ENCODE assay signal across 11 cellular contexts in genomic region chr9:91047993-91048607, GRCh38.
A peak's percentile ranks its signal among the peaks of the same experiment; 100 is the strongest.
DNase-seq lines count a peak whose midpoint lies in the region; ATAC-seq and TF ChIP-seq lines count a peak whose summit lies in the region.
"Had no signal": no experiment of that assay in that cellular context is flagged by ENCODE, and none has a peak within 500 bp of the region (broad histone marks: within the 10 kb centered on the region; RNA-seq: fewer than 3 reads in every experiment).

No MANE protein-coding gene starts in this region.

- no peaks in the 10 kb centered on the region for H3K9me3 Mint-ChIP-seq in CD4-positive, alpha-beta T cell
- H3K9me3 Mint-ChIP-seq in naive thymus-derived CD4-positive, alpha-beta T cell = peaks cover 0 to 7% (median 0%) of the 10 kb centered on the region in 11 donors

- DNase-seq in CD4-positive, alpha-beta T cell = no peak
- DNase-seq in M059J (ENCODE audit: low read depth) = peak; percentile 96
- peak; percentile 51 for DNase-seq in amniotic stem cell (lab: John Stamatoyannopoulos, UW)
- DNase-seq in naive thymus-derived CD4-positive, alpha-beta T cell = peak in 1 of 9 donors; percentile 39
- no peak for DNase-seq in esophagus squamous epithelium (lab: John Stamatoyannopoulos, UW)
- no peak for DNase-seq in NCI-H510A treated with DMSO at 0.1 percent for 48 hours (lab: John Stamatoyannopoulos, UW)
- DNase-seq in Ammon's horn (ENCODE audit: low spot score) = no peak
- DNase-seq: GF-D8, retina had no signal

- H3K27ac ChIP-seq in CD4-positive, alpha-beta T cell (ENCODE audit: low read depth, low read length) = no peak overlapping the region
- no peak overlapping the region for H3K27ac ChIP-seq in naive thymus-derived CD4-positive, alpha-beta T cell (ENCODE audit: low read depth, low read length)
- no peak overlapping the region for H3K27ac ChIP-seq in esophagus squamous epithelium
- H3K27ac ChIP-seq: tibial nerve had no signal

- ATAC-seq in CD4-positive, alpha-beta T cell (ENCODE audit: poor library complexity) = peak; percentile 59
- peak; percentile 14 for ATAC-seq in naive thymus-derived CD4-positive, alpha-beta T cell
- no peak for ATAC-seq in GM18867 (IDR thresholded peaks at IDR 0.05; ENCODE audit: unreplicated experiment)

- H3K27me3 ChIP-seq in CD4-positive, alpha-beta T cell (ENCODE audit: control insufficient read depth, insufficient read depth, low read length) = peaks cover 26% of the 10 kb centered on the region
- peaks cover 0 to 5% of the 10 kb centered on the region in 2 donors for H3K27me3 ChIP-seq in naive thymus-derived CD4-positive, alpha-beta T cell (ENCODE audit: control insufficient read depth in 2 of 2, insufficient read depth in 2 of 2, low read length in 2 of 2)
- peaks cover 0 to 3% (median 0%) of the 10 kb centered on the region in 4 donors for H3K27me3 ChIP-seq in esophagus squamous epithelium
- H3K27me3 ChIP-seq: tibial nerve had no signal

- 73 to 80% methylated on average over 9 of the region's 9 CpGs for WGBS in esophagus squamous epithelium, 2 donors

- intact Hi-C loops in CD4-positive, alpha-beta T cell (cut with DNase I, micrococcal nuclease) = loop anchor here in 1 of 2 experiments (5.0 kb wide), 2 partner anchors 54 to 104 kb away; no protein-coding TSS in a partner anchor
- intact Hi-C loops in naive thymus-derived CD4-positive, alpha-beta T cell (cut with micrococcal nuclease) = loop anchor here in 1 of 2 donors (1.0 to 2.0 kb wide), 5 partner anchors 23 to 205 kb away; no protein-coding TSS in a partner anchor
- intact Hi-C loops in esophagus squamous epithelium (cut with DNase I) = no loop called here

- H3K4me1 ChIP-seq in naive thymus-derived CD4-positive, alpha-beta T cell (ENCODE audit: control insufficient read depth in 2 of 2, insufficient read depth in 2 of 2, low read length in 2 of 2) = peaks cover 5 to 7% of the 10 kb centered on the region in 2 donors
- H3K4me1 ChIP-seq in esophagus squamous epithelium = peaks cover 0 to 3% (median 0%) of the 10 kb centered on the region in 3 donors
- H3K4me1 ChIP-seq: tibial nerve had no signal

- CTCF ChIA-PET in CD4-positive, alpha-beta T cell (lab: Charles Lee) = no interaction called here
- CTCF ChIA-PET in naive thymus-derived CD4-positive, alpha-beta T cell (lab: Charles Lee) = no interaction called here

- no peaks in the 10 kb centered on the region for H3K36me3 ChIP-seq in naive thymus-derived CD4-positive, alpha-beta T cell (ENCODE audit: control insufficient read depth in 2 of 3, insufficient read depth in 3 of 3, low read length in 3 of 3)
- H3K36me3 ChIP-seq in esophagus squamous epithelium = no peaks in the 10 kb centered on the region
- H3K36me3 ChIP-seq: tibial nerve had no signal

- no peak for TF ChIP-seq CTCF in CD4-positive, alpha-beta T cell (IDR thresholded peaks at IDR 0.05)
- no peak for TF ChIP-seq CTCF in esophagus squamous epithelium (IDR thresholded peaks at IDR 0.05)

- H3K27me3 Mint-ChIP-seq in CD4-positive, alpha-beta T cell = peaks cover 42% of the 10 kb centered on the region
- H3K27me3 Mint-ChIP-seq in naive thymus-derived CD4-positive, alpha-beta T cell = peaks cover 11 to 34% (median 23%) of the 10 kb centered on the region in 5 donors

- H3K27ac Mint-ChIP-seq in CD4-positive, alpha-beta T cell = no peak overlapping the region
- H3K27ac Mint-ChIP-seq in naive thymus-derived CD4-positive, alpha-beta T cell = peak overlapping the region in 6 of 9 donors; percentile 28 to 88 (median 41)

- peak overlapping the region; percentile 40 for H3K4me3 Mint-ChIP-seq in CD4-positive, alpha-beta T cell
- peak overlapping the region; percentile 55 to 78 (median 66) for H3K4me3 Mint-ChIP-seq in naive thymus-derived CD4-positive, alpha-beta T cell

- peaks cover 19% of the 10 kb centered on the region for H3K4me1 Mint-ChIP-seq in CD4-positive, alpha-beta T cell (ENCODE audit: low read depth)
- H3K4me1 Mint-ChIP-seq in naive thymus-derived CD4-positive, alpha-beta T cell = peaks cover 9 to 55% (median 19%) of the 10 kb centered on the region in 7 donors

- H3K9me3 ChIP-seq in CD4-positive, alpha-beta T cell (ENCODE audit: control insufficient read depth, low read length) = no peaks in the 10 kb centered on the region
- H3K9me3 ChIP-seq in naive thymus-derived CD4-positive, alpha-beta T cell (ENCODE audit: control insufficient read depth in 2 of 3, low read length in 3 of 3) = no peaks in the 10 kb centered on the region
- H3K9me3 ChIP-seq in esophagus squamous epithelium = no peaks in the 10 kb centered on the region
- H3K9me3 ChIP-seq: tibial nerve had no signal

- POLR2A ChIA-PET in CD4-positive, alpha-beta T cell (lab: Charles Lee) = no interaction called here
- POLR2A ChIA-PET in naive thymus-derived CD4-positive, alpha-beta T cell (lab: Charles Lee) = no interaction called here

- TF ChIP-seq POLR2A in esophagus squamous epithelium (IDR thresholded peaks at IDR 0.05) = no peak

- no peaks in the 10 kb centered on the region for H3K36me3 Mint-ChIP-seq in CD4-positive, alpha-beta T cell (ENCODE audit: low read depth)
- H3K36me3 Mint-ChIP-seq in naive thymus-derived CD4-positive, alpha-beta T cell = peaks cover 0 to 21% (median 0%) of the 10 kb centered on the region in 5 donors

- H3K4me3 ChIP-seq in naive thymus-derived CD4-positive, alpha-beta T cell (ENCODE audit: low read length) = no peak overlapping the region
- H3K4me3 ChIP-seq in esophagus squamous epithelium = no peak overlapping the region
- H3K4me3 ChIP-seq: tibial nerve had no signal

Comparison
In these comparisons a context has a peak if more than half of its experiments do, and no peak if none do; other contexts are left out.
1. DNase-seq: peak in M059J (single experiment) and amniotic stem cell (single experiment); none in CD4-positive, alpha-beta T cell (0 of 10), esophagus squamous epithelium (single experiment), NCI-H510A treated with DMSO at 0.1 percent for 48 hours (single experiment) and Ammon's horn (single experiment).